ENCODE assay signal across 8 cellular contexts in genomic region chr20:64315884-64316283, GRCh38.
DNase-seq lines count a peak whose midpoint lies in the region; ATAC-seq, FAIRE-seq and TF ChIP-seq lines count a peak whose summit lies in the region.
"Not testable (repeated sequence)": the region's sequence is repeated elsewhere in the genome, so short reads cannot be mapped to it uniquely, and the experiment has no call there.

No MANE protein-coding gene starts in this region.

- H3K27ac Mint-ChIP-seq in T-cell; activated naive CD8-positive, alpha-beta T cell treated with anti-CD3 and anti-CD28 coated beads, Interleukin-2, amount 50 U/mL, for 24 hours; endodermal cell; progenitor cell of endocrine pancreas: not testable (repeated sequence)
- peak overlapping the region in 2 of 3 experiments; percentile 65 to 74 for H3K27ac Mint-ChIP-seq in nephron

- 48 to 54% methylated on average over 9 of the region's 15 CpGs for WGBS in endodermal cell (ENCODE audit: insufficient coverage in 1 of 2, insufficient read length in 1 of 2), 2 experiments
- WGBS in HepG2 (ENCODE audit: low lambda C conversion rate): 85% methylated on average over 9 of the region's 15 CpGs
- WGBS in aorta, 2 donors: 33 to 42% methylated on average over 9 of the region's 15 CpGs

- H3K36me3 ChIP-seq in H7 (replicated peaks; ENCODE audit: control insufficient read depth, insufficient read depth, low read length); endodermal cell (ENCODE audit: control insufficient read depth, insufficient read depth, low read length); HepG2 (replicated peaks in 1 of 2; ENCODE audit: control insufficient read depth in 1 of 2, insufficient read depth in 2 of 2, low read length in 2 of 2); aorta (ENCODE audit: control insufficient read depth in 1 of 2, insufficient read depth in 2 of 2, low read length in 1 of 2): not testable (repeated sequence)

- H3K27me3 ChIP-seq in H7 (ENCODE audit: control insufficient read depth, insufficient read depth, low read length): peaks cover 14% of the 10 kb centered on the region
- H3K27me3 ChIP-seq in endodermal cell (ENCODE audit: control insufficient read depth, insufficient read depth, low read length, poor library complexity, severe bottlenecking): peaks cover 38% of the 10 kb centered on the region
- peaks cover 0 to 13% of the 10 kb centered on the region in 2 experiments; a peak in 3 of 5 replicates for H3K27me3 ChIP-seq in HepG2 (ENCODE audit: control insufficient read depth in 1 of 2, insufficient read depth in 2 of 2, low read length in 2 of 2)
- not testable (repeated sequence) for H3K27me3 ChIP-seq in aorta (ENCODE audit: control insufficient read depth in 1 of 2, insufficient read depth in 2 of 2, low read length in 1 of 2)

- not testable (repeated sequence) for H3K4me1 ChIP-seq in endodermal cell (ENCODE audit: control insufficient read depth, insufficient read depth, low read length); HepG2 (ENCODE audit: insufficient read depth, low read length); aorta (ENCODE audit: control insufficient read depth in 1 of 2, insufficient read depth in 2 of 2, low read length in 2 of 2)

- not testable (repeated sequence) for H3K27ac ChIP-seq in endodermal cell (ENCODE audit: low read depth, low read length); HepG2 (ENCODE audit: extremely low read length, insufficient read depth, low read length); aorta (ENCODE audit: low read depth in 1 of 2, low read length in 2 of 2)

- intact Hi-C loops in HepG2 (cut with micrococcal nuclease; ENCODE audit: unreplicated experiment); aorta (cut with DNase I): not testable (repeated sequence)

- not testable (repeated sequence) for H3K4me2 ChIP-seq in HepG2 (ENCODE audit: low read depth, low read length)

- H3K9me3 Mint-ChIP-seq in T-cell; activated naive CD8-positive, alpha-beta T cell treated with anti-CD3 and anti-CD28 coated beads, Interleukin-2, amount 50 U/mL, for 24 hours; endodermal cell; nephron; progenitor cell of endocrine pancreas (ENCODE audit: low read depth): not testable (repeated sequence)

- FAIRE-seq in HepG2 (lab: Jason Lieb, UNC): not testable (repeated sequence)

- H3K79me2 ChIP-seq in HepG2 (ENCODE audit: insufficient read depth, low read length): not testable (repeated sequence)

- peaks cover 3 to 30% of the 10 kb centered on the region in 2 donors for H3K27me3 Mint-ChIP-seq in T-cell
- H3K27me3 Mint-ChIP-seq in activated naive CD8-positive, alpha-beta T cell treated with anti-CD3 and anti-CD28 coated beads, Interleukin-2, amount 50 U/mL, for 24 hours: peaks cover 10% of the 10 kb centered on the region
- H3K27me3 Mint-ChIP-seq in endodermal cell (ENCODE audit: insufficient read depth): peaks cover 33% of the 10 kb centered on the region
- H3K27me3 Mint-ChIP-seq in nephron (ENCODE audit: low read depth): peaks cover 38% of the 10 kb centered on the region
- peaks cover 43% of the 10 kb centered on the region for H3K27me3 Mint-ChIP-seq in progenitor cell of endocrine pancreas

- TF ChIP-seq RAD21 in HepG2 (CRISPR knock-in tag; IDR thresholded peaks at IDR 0.05): not testable (repeated sequence)

- H3K4me1 Mint-ChIP-seq in T-cell; activated naive CD8-positive, alpha-beta T cell treated with anti-CD3 and anti-CD28 coated beads, Interleukin-2, amount 50 U/mL, for 24 hours; endodermal cell; nephron; progenitor cell of endocrine pancreas (ENCODE audit: low read depth): not testable (repeated sequence)

- TF ChIP-seq POLR2A in HepG2 (IDR thresholded peaks at IDR 0.05; ENCODE audit: insufficient read depth in 1 of 2, low read depth in 2 of 2, low read length in 2 of 2): not testable (repeated sequence)

- H2AFZ ChIP-seq in HepG2 (ENCODE audit: low read length): not testable (repeated sequence)

- CTCF ChIA-PET in T-cell (lab: Charles Lee); HepG2 (lab: Yijun Ruan, JAX; ENCODE audit: low intra/inter-chr PET ratio, low total read pairs): not testable (repeated sequence)

- H3K4me3 Mint-ChIP-seq in T-cell (peak overlapping the region in 2 of 3 donors; percentile 25 to 47), endodermal cell (peak overlapping the region; percentile 55), nephron (peak overlapping the region; percentile 71 to 83 (median 78)), progenitor cell of endocrine pancreas (ENCODE audit: low read depth) (peak overlapping the region; percentile 72)
- peak overlapping the region; percentile 42 for H3K4me3 Mint-ChIP-seq in activated naive CD8-positive, alpha-beta T cell treated with anti-CD3 and anti-CD28 coated beads, Interleukin-2, amount 50 U/mL, for 24 hours

- in situ Hi-C loops in HepG2 (cut with HindIII; ENCODE audit: extremely low pct_ligation_motif_present, low pct_unique_long_range_greater_than_20kb): not testable (repeated sequence)

- POLR2A ChIA-PET in T-cell (lab: Charles Lee); HepG2 (lab: Yijun Ruan, JAX): not testable (repeated sequence)

- not testable (repeated sequence) for H3K9ac ChIP-seq in endodermal cell (ENCODE audit: extremely low read depth, low read length, poor library complexity, severe bottlenecking); HepG2 (ENCODE audit: insufficient read depth, low read depth, low read length)

- TF ChIP-seq CTCF in endodermal cell (conservative IDR thresholded peaks at IDR 0.05); HepG2 (CRISPR knock-in tag; IDR thresholded peaks at IDR 0.05); nephron (IDR thresholded peaks at IDR 0.05; ENCODE audit: unreplicated experiment in 3 of 3); progenitor cell of endocrine pancreas (IDR thresholded peaks at IDR 0.05; ENCODE audit: unreplicated experiment): not testable (repeated sequence)

- ATAC-seq in T-cell (replicated peaks in 1 of 4); activated naive CD8-positive, alpha-beta T cell treated with anti-CD3 and anti-CD28 coated beads, Interleukin-2, amount 50 U/mL, for 24 hours; HepG2: not testable (repeated sequence)
- peak; percentile 22 for ATAC-seq in aorta (ENCODE audit: low FRiP score)

- DNase-seq in H7: peak; percentile 10
- DNase-seq in T-cell; activated naive CD8-positive, alpha-beta T cell treated with anti-CD3 and anti-CD28 coated beads, Interleukin-2, amount 50 U/mL, for 24 hours; endodermal cell; HepG2 (ENCODE audit: low spot score); progenitor cell of endocrine pancreas (ENCODE audit: low spot score, unreplicated experiment); aorta: not testable (repeated sequence)

- TF ChIP-seq EP300 in HepG2 (IDR thresholded peaks at IDR 0.05; ENCODE audit: low read depth in 2 of 2, low read length in 2 of 2); HepG2 (CRISPR knock-in tag; IDR thresholded peaks at IDR 0.05; ENCODE audit: borderline replicate concordance): not testable (repeated sequence)

- H3K36me3 Mint-ChIP-seq in T-cell; activated naive CD8-positive, alpha-beta T cell treated with anti-CD3 and anti-CD28 coated beads, Interleukin-2, amount 50 U/mL, for 24 hours (ENCODE audit: low read depth); endodermal cell (ENCODE audit: low read depth); nephron (ENCODE audit: low read depth); progenitor cell of endocrine pancreas (ENCODE audit: insufficient read depth): not testable (repeated sequence)

- not testable (repeated sequence) for H3K4me3 ChIP-seq in H7 (ENCODE audit: insufficient read depth, low read depth, low read length); endodermal cell (ENCODE audit: low read length); HepG2 (replicated peaks in 1 of 3; ENCODE audit: insufficient read depth in 1 of 3, low read depth in 2 of 3, low read length in 3 of 3); aorta (ENCODE audit: low read length in 2 of 2)

- not testable (repeated sequence) for BruUV-seq in HepG2 (replicated peaks; lab: Mats Ljungman, UMichigan)

- not testable (repeated sequence) for H3K9me3 ChIP-seq in endodermal cell (ENCODE audit: control insufficient read depth, low read length); HepG2 (ENCODE audit: low read length); aorta (ENCODE audit: control insufficient read depth, low read length)

- not testable (repeated sequence) for H4K20me1 ChIP-seq in HepG2 (ENCODE audit: insufficient read depth, low read length)

TF ChIP-seq in HepG2, 621 proteins besides CTCF, POLR2A, EP300 and RAD21:
- 0 out of 2 replicates have a peak, but pooled peaks have one; percentile 28 for TF ChIP-seq EZH2 (conservative IDR thresholded peaks at IDR 0.05; ENCODE audit: low read depth, low read length)
